Comparison of ENCODE assay signal across 1 cellular context in genomic region chr17:7590743-7591142, GRCh38.
TF ChIP-seq lines count a peak whose summit lies in the region.

No MANE protein-coding gene starts in this region.

TF ChIP-seq in IMR-90, 13 proteins besides CTCF, POLR2A, EP300 and RAD21:
- TF ChIP-seq MAFK (IDR thresholded peaks at IDR 0.05; ENCODE audit: low read depth, low read length) (no peak), CHD1 (IDR thresholded peaks at IDR 0.05; ENCODE audit: low read depth, low read length) (no peak), RCOR1 (IDR thresholded peaks at IDR 0.05; ENCODE audit: insufficient replicate concordance, low read length) (peak; percentile 5)
